1 cellular context compared by ENCODE assay signal in the genomic region with DNA sequence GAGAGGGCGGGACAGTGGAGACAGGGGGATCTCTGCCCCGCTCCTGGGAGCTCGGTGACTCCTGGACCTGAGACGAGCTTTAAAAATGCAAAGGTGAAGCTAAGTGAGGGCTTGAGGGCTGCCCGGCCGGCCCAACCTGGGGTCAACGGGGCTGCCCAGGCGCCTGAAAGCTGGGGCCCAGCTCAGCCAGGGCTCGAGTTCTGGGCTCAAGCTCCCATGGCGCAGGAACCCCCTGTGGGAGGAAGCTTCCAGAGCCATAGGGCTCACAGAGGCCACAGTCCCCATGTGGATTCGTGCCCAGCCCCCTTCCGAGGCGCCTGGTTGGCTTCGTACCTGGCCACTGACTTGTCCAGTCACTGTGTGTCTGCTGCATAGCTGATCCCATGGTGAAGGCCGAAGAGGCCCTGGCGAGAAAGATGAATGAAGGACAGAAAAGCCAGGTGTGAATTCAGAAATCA.
TF ChIP-seq lines count a peak whose summit lies in the region.

No MANE protein-coding gene starts in this region.

TF ChIP-seq in WTC11, 78 proteins besides CTCF, POLR2A, EP300 and RAD21 (continued from another document):
- TF ChIP-seq, protein P1, sequence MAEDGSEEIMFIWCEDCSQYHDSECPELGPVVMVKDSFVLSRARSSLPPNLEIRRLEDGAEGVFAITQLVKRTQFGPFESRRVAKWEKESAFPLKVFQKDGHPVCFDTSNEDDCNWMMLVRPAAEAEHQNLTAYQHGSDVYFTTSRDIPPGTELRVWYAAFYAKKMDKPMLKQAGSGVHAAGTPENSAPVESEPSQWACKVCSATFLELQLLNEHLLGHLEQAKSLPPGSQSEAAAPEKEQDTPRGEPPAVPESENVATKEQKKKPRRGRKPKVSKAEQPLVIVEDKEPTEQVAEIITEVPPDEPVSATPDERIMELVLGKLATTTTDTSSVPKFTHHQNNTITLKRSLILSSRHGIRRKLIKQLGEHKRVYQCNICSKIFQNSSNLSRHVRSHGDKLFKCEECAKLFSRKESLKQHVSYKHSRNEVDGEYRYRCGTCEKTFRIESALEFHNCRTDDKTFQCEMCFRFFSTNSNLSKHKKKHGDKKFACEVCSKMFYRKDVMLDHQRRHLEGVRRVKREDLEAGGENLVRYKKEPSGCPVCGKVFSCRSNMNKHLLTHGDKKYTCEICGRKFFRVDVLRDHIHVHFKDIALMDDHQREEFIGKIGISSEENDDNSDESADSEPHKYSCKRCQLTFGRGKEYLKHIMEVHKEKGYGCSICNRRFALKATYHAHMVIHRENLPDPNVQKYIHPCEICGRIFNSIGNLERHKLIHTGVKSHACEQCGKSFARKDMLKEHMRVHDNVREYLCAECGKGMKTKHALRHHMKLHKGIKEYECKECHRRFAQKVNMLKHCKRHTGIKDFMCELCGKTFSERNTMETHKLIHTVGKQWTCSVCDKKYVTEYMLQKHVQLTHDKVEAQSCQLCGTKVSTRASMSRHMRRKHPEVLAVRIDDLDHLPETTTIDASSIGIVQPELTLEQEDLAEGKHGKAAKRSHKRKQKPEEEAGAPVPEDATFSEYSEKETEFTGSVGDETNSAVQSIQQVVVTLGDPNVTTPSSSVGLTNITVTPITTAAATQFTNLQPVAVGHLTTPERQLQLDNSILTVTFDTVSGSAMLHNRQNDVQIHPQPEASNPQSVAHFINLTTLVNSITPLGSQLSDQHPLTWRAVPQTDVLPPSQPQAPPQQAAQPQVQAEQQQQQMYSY (CRISPR knock-in tag; IDR thresholded peaks at IDR 0.05): 0 out of 2 replicates have a peak, but pooled peaks have one; percentile 2
- TF ChIP-seq ESRRA (CRISPR knock-in tag; IDR thresholded peaks at IDR 0.05; ENCODE audit: borderline replicate concordance): no peak
